ENCODE assay signal across 2 cellular contexts in genomic region chr4:8708401-8709021, GRCh38.
TF ChIP-seq lines count a peak whose summit lies in the region.

No MANE protein-coding gene starts in this region.

TF ChIP-seq in SK-N-SH, 30 proteins besides CTCF, POLR2A, EP300 and RAD21 (continued from another document):
- TF ChIP-seq IRF3 (IDR thresholded peaks at IDR 0.05; ENCODE audit: low read depth, low read length) (no peak), RXRA (IDR thresholded peaks at IDR 0.05; ENCODE audit: borderline replicate concordance, low read depth) (no peak), RFX5 (IDR thresholded peaks at IDR 0.05; ENCODE audit: low read length) (no peak), FOXM1 (IDR thresholded peaks at IDR 0.05; ENCODE audit: low read depth) (no peak), YY1 (IDR thresholded peaks at IDR 0.05; ENCODE audit: low read depth) (no peak), ZBTB33 (IDR thresholded peaks at IDR 0.05; ENCODE audit: borderline replicate concordance, low read depth) (no peak), NRF1 (IDR thresholded peaks at IDR 0.05; ENCODE audit: low read depth, low read length) (no peak), FOSL2 (IDR thresholded peaks at IDR 0.05; ENCODE audit: borderline replicate concordance, low read depth) (no peak), RCOR1 (IDR thresholded peaks at IDR 0.05; ENCODE audit: low read length) (no peak), SIN3A (IDR thresholded peaks at IDR 0.05; ENCODE audit: borderline replicate concordance, low read depth, low read length) (no peak), EZH2phosphoT487 (IDR thresholded peaks at IDR 0.05; ENCODE audit: borderline replicate concordance, low read depth) (no peak), TEAD4 (IDR thresholded peaks at IDR 0.05; ENCODE audit: borderline replicate concordance, insufficient read depth) (no peak), FOXJ3 (CRISPR knock-in tag; IDR thresholded peaks at IDR 0.05) (no peak)
- TF ChIP-seq, protein P1, sequence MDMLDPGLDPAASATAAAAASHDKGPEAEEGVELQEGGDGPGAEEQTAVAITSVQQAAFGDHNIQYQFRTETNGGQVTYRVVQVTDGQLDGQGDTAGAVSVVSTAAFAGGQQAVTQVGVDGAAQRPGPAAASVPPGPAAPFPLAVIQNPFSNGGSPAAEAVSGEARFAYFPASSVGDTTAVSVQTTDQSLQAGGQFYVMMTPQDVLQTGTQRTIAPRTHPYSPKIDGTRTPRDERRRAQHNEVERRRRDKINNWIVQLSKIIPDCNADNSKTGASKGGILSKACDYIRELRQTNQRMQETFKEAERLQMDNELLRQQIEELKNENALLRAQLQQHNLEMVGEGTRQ (IDR thresholded peaks at IDR 0.05; ENCODE audit: borderline replicate concordance, low read depth, low read length), result no peak
- TF ChIP-seq, protein P2, sequence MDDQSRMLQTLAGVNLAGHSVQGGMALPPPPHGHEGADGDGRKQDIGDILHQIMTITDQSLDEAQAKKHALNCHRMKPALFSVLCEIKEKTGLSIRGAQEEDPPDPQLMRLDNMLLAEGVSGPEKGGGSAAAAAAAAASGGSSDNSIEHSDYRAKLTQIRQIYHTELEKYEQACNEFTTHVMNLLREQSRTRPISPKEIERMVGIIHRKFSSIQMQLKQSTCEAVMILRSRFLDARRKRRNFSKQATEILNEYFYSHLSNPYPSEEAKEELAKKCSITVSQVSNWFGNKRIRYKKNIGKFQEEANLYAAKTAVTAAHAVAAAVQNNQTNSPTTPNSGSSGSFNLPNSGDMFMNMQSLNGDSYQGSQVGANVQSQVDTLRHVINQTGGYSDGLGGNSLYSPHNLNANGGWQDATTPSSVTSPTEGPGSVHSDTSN (IDR thresholded peaks at IDR 0.05), result no peak

TF ChIP-seq in SK-N-SH treated with all-trans-retinoic acid at 6 μM for 48 hours, 23 proteins besides CTCF, POLR2A, EP300 and RAD21 (continued from another document):
- TF ChIP-seq ZNF70 (CRISPR knock-in tag; IDR thresholded peaks at IDR 0.05), result no peak
- TF ChIP-seq, protein P3, sequence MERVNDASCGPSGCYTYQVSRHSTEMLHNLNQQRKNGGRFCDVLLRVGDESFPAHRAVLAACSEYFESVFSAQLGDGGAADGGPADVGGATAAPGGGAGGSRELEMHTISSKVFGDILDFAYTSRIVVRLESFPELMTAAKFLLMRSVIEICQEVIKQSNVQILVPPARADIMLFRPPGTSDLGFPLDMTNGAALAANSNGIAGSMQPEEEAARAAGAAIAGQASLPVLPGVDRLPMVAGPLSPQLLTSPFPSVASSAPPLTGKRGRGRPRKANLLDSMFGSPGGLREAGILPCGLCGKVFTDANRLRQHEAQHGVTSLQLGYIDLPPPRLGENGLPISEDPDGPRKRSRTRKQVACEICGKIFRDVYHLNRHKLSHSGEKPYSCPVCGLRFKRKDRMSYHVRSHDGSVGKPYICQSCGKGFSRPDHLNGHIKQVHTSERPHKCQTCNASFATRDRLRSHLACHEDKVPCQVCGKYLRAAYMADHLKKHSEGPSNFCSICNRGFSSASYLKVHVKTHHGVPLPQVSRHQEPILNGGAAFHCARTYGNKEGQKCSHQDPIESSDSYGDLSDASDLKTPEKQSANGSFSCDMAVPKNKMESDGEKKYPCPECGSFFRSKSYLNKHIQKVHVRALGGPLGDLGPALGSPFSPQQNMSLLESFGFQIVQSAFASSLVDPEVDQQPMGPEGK (CRISPR knock-in tag; IDR thresholded peaks at IDR 0.05; ENCODE audit: borderline replicate concordance), result no peak
- TF ChIP-seq ZC3H10 (CRISPR knock-in tag; IDR thresholded peaks at IDR 0.05), result no peak
- no peak for TF ChIP-seq CSDC2 (CRISPR knock-in tag; IDR thresholded peaks at IDR 0.05)
- TF ChIP-seq, protein P4, sequence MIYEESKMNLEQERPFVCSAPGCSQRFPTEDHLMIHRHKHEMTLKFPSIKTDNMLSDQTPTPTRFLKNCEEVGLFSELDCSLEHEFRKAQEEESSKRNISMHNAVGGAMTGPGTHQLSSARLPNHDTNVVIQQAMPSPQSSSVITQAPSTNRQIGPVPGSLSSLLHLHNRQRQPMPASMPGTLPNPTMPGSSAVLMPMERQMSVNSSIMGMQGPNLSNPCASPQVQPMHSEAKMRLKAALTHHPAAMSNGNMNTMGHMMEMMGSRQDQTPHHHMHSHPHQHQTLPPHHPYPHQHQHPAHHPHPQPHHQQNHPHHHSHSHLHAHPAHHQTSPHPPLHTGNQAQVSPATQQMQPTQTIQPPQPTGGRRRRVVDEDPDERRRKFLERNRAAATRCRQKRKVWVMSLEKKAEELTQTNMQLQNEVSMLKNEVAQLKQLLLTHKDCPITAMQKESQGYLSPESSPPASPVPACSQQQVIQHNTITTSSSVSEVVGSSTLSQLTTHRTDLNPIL (CRISPR knock-in tag; IDR thresholded peaks at IDR 0.05; ENCODE audit: low read depth), result no peak
- no peak for TF ChIP-seq ESRRG (CRISPR knock-in tag; IDR thresholded peaks at IDR 0.05)
- TF ChIP-seq ZFP30 (CRISPR knock-in tag; IDR thresholded peaks at IDR 0.05), result no peak
- TF ChIP-seq RARB (CRISPR knock-in tag; IDR thresholded peaks at IDR 0.05), result no peak
- no peak for TF ChIP-seq OSR1 (CRISPR knock-in tag; IDR thresholded peaks at IDR 0.05)
- TF ChIP-seq, protein P5, sequence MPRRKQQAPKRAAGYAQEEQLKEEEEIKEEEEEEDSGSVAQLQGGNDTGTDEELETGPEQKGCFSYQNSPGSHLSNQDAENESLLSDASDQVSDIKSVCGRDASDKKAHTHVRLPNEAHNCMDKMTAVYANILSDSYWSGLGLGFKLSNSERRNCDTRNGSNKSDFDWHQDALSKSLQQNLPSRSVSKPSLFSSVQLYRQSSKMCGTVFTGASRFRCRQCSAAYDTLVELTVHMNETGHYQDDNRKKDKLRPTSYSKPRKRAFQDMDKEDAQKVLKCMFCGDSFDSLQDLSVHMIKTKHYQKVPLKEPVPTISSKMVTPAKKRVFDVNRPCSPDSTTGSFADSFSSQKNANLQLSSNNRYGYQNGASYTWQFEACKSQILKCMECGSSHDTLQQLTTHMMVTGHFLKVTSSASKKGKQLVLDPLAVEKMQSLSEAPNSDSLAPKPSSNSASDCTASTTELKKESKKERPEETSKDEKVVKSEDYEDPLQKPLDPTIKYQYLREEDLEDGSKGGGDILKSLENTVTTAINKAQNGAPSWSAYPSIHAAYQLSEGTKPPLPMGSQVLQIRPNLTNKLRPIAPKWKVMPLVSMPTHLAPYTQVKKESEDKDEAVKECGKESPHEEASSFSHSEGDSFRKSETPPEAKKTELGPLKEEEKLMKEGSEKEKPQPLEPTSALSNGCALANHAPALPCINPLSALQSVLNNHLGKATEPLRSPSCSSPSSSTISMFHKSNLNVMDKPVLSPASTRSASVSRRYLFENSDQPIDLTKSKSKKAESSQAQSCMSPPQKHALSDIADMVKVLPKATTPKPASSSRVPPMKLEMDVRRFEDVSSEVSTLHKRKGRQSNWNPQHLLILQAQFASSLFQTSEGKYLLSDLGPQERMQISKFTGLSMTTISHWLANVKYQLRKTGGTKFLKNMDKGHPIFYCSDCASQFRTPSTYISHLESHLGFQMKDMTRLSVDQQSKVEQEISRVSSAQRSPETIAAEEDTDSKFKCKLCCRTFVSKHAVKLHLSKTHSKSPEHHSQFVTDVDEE (CRISPR knock-in tag; IDR thresholded peaks at IDR 0.05), result no peak
